8 cellular contexts compared by ENCODE assay signal in the genomic region with DNA sequence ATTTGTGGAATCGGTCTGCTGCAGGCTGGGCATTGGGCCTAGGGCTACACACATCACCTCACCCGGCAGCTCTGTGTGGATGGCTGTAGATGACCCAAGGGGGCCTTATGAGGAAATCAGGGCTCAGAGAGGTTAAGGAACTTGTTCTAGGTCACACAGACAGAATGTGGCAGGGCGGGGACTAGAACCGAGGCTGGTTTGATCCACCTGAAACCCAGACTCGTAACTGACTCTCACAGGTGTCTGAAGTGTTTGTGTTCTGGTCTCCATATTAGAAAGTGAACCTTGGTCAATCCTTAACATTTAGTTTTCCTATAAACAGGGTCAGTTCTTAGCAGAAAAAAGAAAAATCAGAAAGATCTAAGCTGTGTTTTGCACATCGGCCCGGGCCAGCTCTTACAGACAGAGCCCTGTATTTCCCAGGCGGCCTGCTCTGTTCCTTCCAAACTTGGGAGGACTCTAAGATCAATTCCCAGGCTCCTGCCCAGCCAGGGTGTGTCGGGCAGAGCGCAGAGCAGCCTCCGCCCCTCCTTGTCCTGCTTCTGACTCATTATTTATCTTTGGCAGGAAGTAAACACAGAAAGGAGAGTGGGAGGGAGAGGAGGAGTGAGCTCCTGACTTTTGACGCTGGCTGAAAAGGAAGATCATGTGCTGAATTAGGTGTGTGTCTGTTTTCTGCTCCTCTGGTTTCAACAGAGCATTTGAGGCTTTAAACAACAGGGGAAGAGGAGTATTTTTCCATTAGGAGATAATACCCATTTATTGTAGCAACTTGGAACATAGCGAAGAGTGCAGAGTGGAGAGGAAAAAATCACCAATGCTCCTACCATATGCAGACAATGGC.
DNase-seq lines count a peak whose midpoint lies in the region; ATAC-seq, FAIRE-seq and TF ChIP-seq lines count a peak whose summit lies in the region.

No MANE protein-coding gene starts in this region.

- no peaks in the 10 kb centered on the region for H3K27me3 ChIP-seq in breast epithelium

- no peaks in the 10 kb centered on the region for H3K9me3 ChIP-seq in breast epithelium

- TF ChIP-seq CTCF in breast epithelium (IDR thresholded peaks at IDR 0.05): no peak

- DNase-seq in GM03348 (ENCODE audit: low spot score) (peak; percentile 92), NCI-H446 treated with DMSO at 0.1 percent for 48 hours (lab: John Stamatoyannopoulos, UW) (peak; percentile 23), breast epithelium (ENCODE audit: low spot score in 2 of 2) (peak; percentile 82 to 86), kidney glomerular epithelial cell (lab: John Stamatoyannopoulos, UW) (peak; percentile 67), GM12892 (ENCODE audit: insufficient read length) (no peak)
- DNase-seq in activated CD4-positive, alpha-beta T cell treated with anti-CD3 and anti-CD28 coated beads, Interleukin-2, amount 50 U/mL, for 48 hours: no peak

- FAIRE-seq in GM12892 (lab: Jason Lieb, UNC): no peak

- TF ChIP-seq POLR2A in breast epithelium (IDR thresholded peaks at IDR 0.05) (no peak), GM12892 (IDR thresholded peaks at IDR 0.05; ENCODE audit: low read depth, low read length) (no peak)

- no peak for ATAC-seq in HG03457 (IDR thresholded peaks at IDR 0.05; ENCODE audit: unreplicated experiment)

- H3K36me3 ChIP-seq in breast epithelium: no peaks in the 10 kb centered on the region

- peak overlapping the region; percentile 93 to 98 for H3K27ac ChIP-seq in breast epithelium
- H3K27ac ChIP-seq in temporal lobe (ENCODE audit: low read depth, low read length): peak overlapping the region; percentile 75

- peaks cover 0 to 5% of the 10 kb centered on the region in 2 donors for H3K4me1 ChIP-seq in breast epithelium

- intact Hi-C loops in breast epithelium (cut with DNase I; ENCODE audit: low total_unique reads): no loop called here

- H3K4me3 ChIP-seq in breast epithelium: no peak overlapping the region

Comparison
In these comparisons a context has a peak if more than half of its experiments do, and no peak if none do; other contexts are left out.
1. DNase-seq: peak in GM03348 (single experiment), NCI-H446 treated with DMSO at 0.1 percent for 48 hours (single experiment), breast epithelium (2 of 2) and kidney glomerular epithelial cell (single experiment); none in activated CD4-positive, alpha-beta T cell treated with anti-CD3 and anti-CD28 coated beads, Interleukin-2, amount 50 U/mL, for 48 hours (0 of 2) and GM12892 (single experiment).